1 cellular context compared by ENCODE assay signal in genomic region chr7:105012503-105013282, GRCh38.
A peak's percentile ranks its signal among the peaks of the same experiment; 100 is the strongest.
TF ChIP-seq lines count a peak whose summit lies in the region.

No MANE protein-coding gene starts in this region.

TF ChIP-seq in IMR-90, 13 proteins besides CTCF, POLR2A, EP300 and RAD21 (continued from another document):
- TF ChIP-seq USF2 (IDR thresholded peaks at IDR 0.05; ENCODE audit: low read depth, low read length) (peak; percentile 93), FOS (IDR thresholded peaks at IDR 0.05; ENCODE audit: low read depth, low read length) (peak; percentile 73), MAZ (IDR thresholded peaks at IDR 0.05; ENCODE audit: borderline replicate concordance, low read depth, low read length) (peak; percentile 73)
